1 cellular context compared by ENCODE assay signal in the genomic region with DNA sequence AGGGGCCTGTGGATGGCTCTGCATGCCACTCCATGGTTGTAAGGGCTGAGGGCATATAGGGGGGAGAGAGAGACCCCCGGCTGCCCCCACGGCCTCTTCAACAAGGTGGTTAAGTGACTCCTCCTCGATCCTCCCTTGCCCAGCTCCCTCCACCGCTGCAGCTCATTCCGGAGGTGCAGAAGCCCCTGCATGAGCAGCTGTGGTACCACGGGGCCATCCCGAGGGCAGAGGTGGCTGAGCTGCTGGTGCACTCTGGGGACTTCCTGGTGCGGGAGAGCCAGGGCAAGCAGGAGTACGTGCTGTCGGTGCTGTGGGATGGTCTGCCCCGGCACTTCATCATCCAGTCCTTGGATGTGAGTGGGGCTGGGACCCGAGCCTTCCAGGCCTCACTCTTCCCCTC.
TF ChIP-seq lines count a peak whose summit lies in the region.

No MANE protein-coding gene starts in this region.

TF ChIP-seq in HepG2, 621 proteins besides CTCF, POLR2A, EP300 and RAD21:
- TF ChIP-seq ZNF136 (CRISPR knock-in tag; IDR thresholded peaks at IDR 0.05; ENCODE audit: low read depth) (no peak), ZSCAN29 (CRISPR knock-in tag; conservative IDR thresholded peaks at IDR 0.05) (no peak), RAD51 (IDR thresholded peaks at IDR 0.05; ENCODE audit: borderline replicate concordance) (no peak), STAG1 (CRISPR knock-in tag; IDR thresholded peaks at IDR 0.05) (no peak), SRF (IDR thresholded peaks at IDR 0.05; ENCODE audit: low read depth, low read length) (no peak), MAF1 (CRISPR knock-in tag; IDR thresholded peaks at IDR 0.05; ENCODE audit: borderline replicate concordance) (no peak), FOXK2 (IDR thresholded peaks at IDR 0.05) (no peak), MYC (CRISPR knock-in tag; IDR thresholded peaks at IDR 0.05; ENCODE audit: borderline replicate concordance) (no peak), TEAD2 (CRISPR knock-in tag; IDR thresholded peaks at IDR 0.05) (no peak), ZNF205 (CRISPR knock-in tag; IDR thresholded peaks at IDR 0.05) (no peak), GABPA (IDR thresholded peaks at IDR 0.05; ENCODE audit: low read depth, low read length) (no peak), GABPA (CRISPR knock-in tag; IDR thresholded peaks at IDR 0.05; ENCODE audit: low read depth) (no peak), NCOA2 (CRISPR knock-in tag; IDR thresholded peaks at IDR 0.05) (no peak), YEATS4 (CRISPR knock-in tag; IDR thresholded peaks at IDR 0.05; ENCODE audit: borderline replicate concordance) (no peak), ZFP1 (CRISPR knock-in tag; IDR thresholded peaks at IDR 0.05) (no peak), MAZ (IDR thresholded peaks at IDR 0.05; ENCODE audit: borderline replicate concordance, low read depth, low read length) (no peak), MAZ (CRISPR knock-in tag; IDR thresholded peaks at IDR 0.05; ENCODE audit: low read depth) (no peak)
- TF ChIP-seq, protein P1, sequence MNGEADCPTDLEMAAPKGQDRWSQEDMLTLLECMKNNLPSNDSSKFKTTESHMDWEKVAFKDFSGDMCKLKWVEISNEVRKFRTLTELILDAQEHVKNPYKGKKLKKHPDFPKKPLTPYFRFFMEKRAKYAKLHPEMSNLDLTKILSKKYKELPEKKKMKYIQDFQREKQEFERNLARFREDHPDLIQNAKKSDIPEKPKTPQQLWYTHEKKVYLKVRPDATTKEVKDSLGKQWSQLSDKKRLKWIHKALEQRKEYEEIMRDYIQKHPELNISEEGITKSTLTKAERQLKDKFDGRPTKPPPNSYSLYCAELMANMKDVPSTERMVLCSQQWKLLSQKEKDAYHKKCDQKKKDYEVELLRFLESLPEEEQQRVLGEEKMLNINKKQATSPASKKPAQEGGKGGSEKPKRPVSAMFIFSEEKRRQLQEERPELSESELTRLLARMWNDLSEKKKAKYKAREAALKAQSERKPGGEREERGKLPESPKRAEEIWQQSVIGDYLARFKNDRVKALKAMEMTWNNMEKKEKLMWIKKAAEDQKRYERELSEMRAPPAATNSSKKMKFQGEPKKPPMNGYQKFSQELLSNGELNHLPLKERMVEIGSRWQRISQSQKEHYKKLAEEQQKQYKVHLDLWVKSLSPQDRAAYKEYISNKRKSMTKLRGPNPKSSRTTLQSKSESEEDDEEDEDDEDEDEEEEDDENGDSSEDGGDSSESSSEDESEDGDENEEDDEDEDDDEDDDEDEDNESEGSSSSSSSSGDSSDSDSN (CRISPR knock-in tag; IDR thresholded peaks at IDR 0.05) = no peak
- TF ChIP-seq, protein P2, sequence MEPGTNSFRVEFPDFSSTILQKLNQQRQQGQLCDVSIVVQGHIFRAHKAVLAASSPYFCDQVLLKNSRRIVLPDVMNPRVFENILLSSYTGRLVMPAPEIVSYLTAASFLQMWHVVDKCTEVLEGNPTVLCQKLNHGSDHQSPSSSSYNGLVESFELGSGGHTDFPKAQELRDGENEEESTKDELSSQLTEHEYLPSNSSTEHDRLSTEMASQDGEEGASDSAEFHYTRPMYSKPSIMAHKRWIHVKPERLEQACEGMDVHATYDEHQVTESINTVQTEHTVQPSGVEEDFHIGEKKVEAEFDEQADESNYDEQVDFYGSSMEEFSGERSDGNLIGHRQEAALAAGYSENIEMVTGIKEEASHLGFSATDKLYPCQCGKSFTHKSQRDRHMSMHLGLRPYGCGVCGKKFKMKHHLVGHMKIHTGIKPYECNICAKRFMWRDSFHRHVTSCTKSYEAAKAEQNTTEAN (CRISPR knock-in tag; conservative IDR thresholded peaks at IDR 0.05) = no peak
- TF ChIP-seq, protein P3, sequence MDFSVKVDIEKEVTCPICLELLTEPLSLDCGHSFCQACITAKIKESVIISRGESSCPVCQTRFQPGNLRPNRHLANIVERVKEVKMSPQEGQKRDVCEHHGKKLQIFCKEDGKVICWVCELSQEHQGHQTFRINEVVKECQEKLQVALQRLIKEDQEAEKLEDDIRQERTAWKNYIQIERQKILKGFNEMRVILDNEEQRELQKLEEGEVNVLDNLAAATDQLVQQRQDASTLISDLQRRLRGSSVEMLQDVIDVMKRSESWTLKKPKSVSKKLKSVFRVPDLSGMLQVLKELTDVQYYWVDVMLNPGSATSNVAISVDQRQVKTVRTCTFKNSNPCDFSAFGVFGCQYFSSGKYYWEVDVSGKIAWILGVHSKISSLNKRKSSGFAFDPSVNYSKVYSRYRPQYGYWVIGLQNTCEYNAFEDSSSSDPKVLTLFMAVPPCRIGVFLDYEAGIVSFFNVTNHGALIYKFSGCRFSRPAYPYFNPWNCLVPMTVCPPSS (IDR thresholded peaks at IDR 0.05) = no peak
TF ChIP-seq in HepG2: peak in this region for 0.
